ENCODE assay signal across 8 cellular contexts in genomic region chr3:59388555-59389280, GRCh38.
DNase-seq lines count a peak whose midpoint lies in the region; ATAC-seq lines count a peak whose summit lies in the region.
"Had no signal": no experiment of that assay in that cellular context is flagged by ENCODE, and none has a peak within 500 bp of the region (broad histone marks: within the 10 kb centered on the region; RNA-seq: fewer than 3 reads in every experiment).

No MANE protein-coding gene starts in this region.

- no peaks in the 10 kb centered on the region for H3K27me3 ChIP-seq in effector memory CD4-positive, alpha-beta T cell (replicated peaks; ENCODE audit: control insufficient read depth, insufficient read depth, low read length, poor library complexity, severe bottlenecking)

- no peaks in the 10 kb centered on the region for H3K4me1 ChIP-seq in effector memory CD4-positive, alpha-beta T cell (ENCODE audit: control insufficient read depth, insufficient read depth, low read length, poor library complexity, severe bottlenecking)

- peak; percentile 19 for DNase-seq in LHCN-M2 (ENCODE audit: low read depth)
- peak; percentile 16 for DNase-seq in epithelial cell of prostate (ENCODE audit: low read depth, low spot score)
- no peak for DNase-seq in activated CD4-positive, CD25-positive, alpha-beta regulatory T cell treated with anti-CD3 and anti-CD28 coated beads, Interleukin-2, amount 50 U/mL, for 72 hours
- no peak for DNase-seq in effector memory CD4-positive, alpha-beta T cell
- no peak for DNase-seq in SKM-1 treated with dmso at 0.1 percent for 144 hours (lab: John Stamatoyannopoulos, UW; ENCODE audit: unreplicated experiment)
- DNase-seq: glutamatergic neuron had no signal

- H3K36me3 ChIP-seq in effector memory CD4-positive, alpha-beta T cell (ENCODE audit: control insufficient read depth, insufficient read depth, low read length) = no peaks in the 10 kb centered on the region

- no peak overlapping the region for H3K4me3 ChIP-seq in effector memory CD4-positive, alpha-beta T cell (ENCODE audit: insufficient read depth, low read depth, low read length, poor library complexity, severe bottlenecking)

- peak overlapping the region; percentile 70 for H3K27ac ChIP-seq in epithelial cell of prostate
- no peak overlapping the region for H3K27ac ChIP-seq in effector memory CD4-positive, alpha-beta T cell (ENCODE audit: insufficient read depth, low read length, poor library complexity, severe bottlenecking)

- ATAC-seq in GM18867 (IDR thresholded peaks at IDR 0.05; ENCODE audit: unreplicated experiment) (peak; percentile 57), GM21619 (IDR thresholded peaks at IDR 0.05; ENCODE audit: unreplicated experiment) (peak; percentile 35)

- H3K9me3 ChIP-seq in effector memory CD4-positive, alpha-beta T cell (ENCODE audit: control insufficient read depth, low read length) = no peaks in the 10 kb centered on the region

Comparison
In these comparisons a context has a peak if more than half of its experiments do, and no peak if none do; other contexts are left out.
1. DNase-seq: peak in LHCN-M2 (single experiment) and epithelial cell of prostate (single experiment); none in activated CD4-positive, CD25-positive, alpha-beta regulatory T cell treated with anti-CD3 and anti-CD28 coated beads, Interleukin-2, amount 50 U/mL, for 72 hours (single experiment), effector memory CD4-positive, alpha-beta T cell (0 of 3) and SKM-1 treated with dmso at 0.1 percent for 144 hours (single experiment).